Comparison of ENCODE assay signal across 1 cellular context in the genomic region with DNA sequence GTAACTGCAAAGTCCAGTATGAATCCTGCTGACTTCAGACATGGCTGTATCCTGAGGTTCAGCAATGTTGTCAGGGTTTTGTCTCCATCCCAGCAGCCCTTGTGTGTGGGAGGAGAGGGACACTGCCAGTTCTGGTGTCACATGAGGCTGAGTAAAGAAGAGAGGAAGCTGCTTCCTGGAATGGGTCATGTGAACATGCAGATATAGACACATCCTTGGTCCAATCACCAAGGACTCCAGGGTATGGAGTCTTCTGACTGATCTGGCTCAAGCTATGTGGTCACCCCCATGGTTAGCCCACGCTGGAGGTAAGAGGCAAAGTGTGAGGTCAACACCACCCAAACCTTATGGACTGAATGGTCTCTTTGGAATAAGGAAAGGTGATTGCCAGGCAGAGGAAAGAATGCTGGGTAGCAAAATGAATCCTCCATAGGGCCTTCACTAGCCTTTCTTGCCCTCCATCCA.
A peak's percentile ranks its signal among the peaks of the same experiment; 100 is the strongest.
TF ChIP-seq lines count a peak whose summit lies in the region.

No MANE protein-coding gene starts in this region.

TF ChIP-seq in IMR-90, 13 proteins besides CTCF, POLR2A, EP300 and RAD21:
- TF ChIP-seq MAZ (IDR thresholded peaks at IDR 0.05; ENCODE audit: borderline replicate concordance, low read depth, low read length): no peak
- TF ChIP-seq, protein P1, sequence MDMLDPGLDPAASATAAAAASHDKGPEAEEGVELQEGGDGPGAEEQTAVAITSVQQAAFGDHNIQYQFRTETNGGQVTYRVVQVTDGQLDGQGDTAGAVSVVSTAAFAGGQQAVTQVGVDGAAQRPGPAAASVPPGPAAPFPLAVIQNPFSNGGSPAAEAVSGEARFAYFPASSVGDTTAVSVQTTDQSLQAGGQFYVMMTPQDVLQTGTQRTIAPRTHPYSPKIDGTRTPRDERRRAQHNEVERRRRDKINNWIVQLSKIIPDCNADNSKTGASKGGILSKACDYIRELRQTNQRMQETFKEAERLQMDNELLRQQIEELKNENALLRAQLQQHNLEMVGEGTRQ (IDR thresholded peaks at IDR 0.05; ENCODE audit: low read depth, low read length): peak; percentile 88
